ENCODE assay signal across 2 cellular contexts in the genomic region with DNA sequence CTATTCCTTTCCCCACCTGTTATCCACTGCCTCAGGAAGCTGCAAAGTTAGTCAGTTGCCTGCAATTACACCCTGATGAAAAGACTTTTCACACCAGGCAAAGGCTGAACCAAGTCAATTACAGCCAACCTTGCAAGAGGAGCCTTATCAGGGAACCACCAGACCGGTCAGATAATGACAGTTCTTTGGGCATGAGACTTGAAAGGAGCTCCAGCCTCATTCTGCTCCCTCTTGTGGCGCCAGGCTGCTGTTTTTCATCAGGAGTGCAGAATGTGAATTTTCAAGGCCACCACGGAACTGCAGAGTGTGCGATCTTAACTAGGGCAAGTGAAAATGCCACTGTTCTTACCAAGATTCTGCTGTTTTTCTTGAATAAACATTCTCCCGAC.
TF ChIP-seq lines count a peak whose summit lies in the region.

No MANE protein-coding gene starts in this region.

TF ChIP-seq in HCT116, 20 proteins besides CTCF, POLR2A, EP300 and RAD21:
- TF ChIP-seq SRF (IDR thresholded peaks at IDR 0.05; ENCODE audit: low read depth), result no peak
- TF ChIP-seq TCF7L2 (IDR thresholded peaks at IDR 0.05; ENCODE audit: borderline replicate concordance, extremely low read depth, insufficient read depth, insufficient read length), result peak; percentile 44

TF ChIP-seq in HepG2, 621 proteins besides CTCF, POLR2A, EP300 and RAD21:
- TF ChIP-seq, protein P1, sequence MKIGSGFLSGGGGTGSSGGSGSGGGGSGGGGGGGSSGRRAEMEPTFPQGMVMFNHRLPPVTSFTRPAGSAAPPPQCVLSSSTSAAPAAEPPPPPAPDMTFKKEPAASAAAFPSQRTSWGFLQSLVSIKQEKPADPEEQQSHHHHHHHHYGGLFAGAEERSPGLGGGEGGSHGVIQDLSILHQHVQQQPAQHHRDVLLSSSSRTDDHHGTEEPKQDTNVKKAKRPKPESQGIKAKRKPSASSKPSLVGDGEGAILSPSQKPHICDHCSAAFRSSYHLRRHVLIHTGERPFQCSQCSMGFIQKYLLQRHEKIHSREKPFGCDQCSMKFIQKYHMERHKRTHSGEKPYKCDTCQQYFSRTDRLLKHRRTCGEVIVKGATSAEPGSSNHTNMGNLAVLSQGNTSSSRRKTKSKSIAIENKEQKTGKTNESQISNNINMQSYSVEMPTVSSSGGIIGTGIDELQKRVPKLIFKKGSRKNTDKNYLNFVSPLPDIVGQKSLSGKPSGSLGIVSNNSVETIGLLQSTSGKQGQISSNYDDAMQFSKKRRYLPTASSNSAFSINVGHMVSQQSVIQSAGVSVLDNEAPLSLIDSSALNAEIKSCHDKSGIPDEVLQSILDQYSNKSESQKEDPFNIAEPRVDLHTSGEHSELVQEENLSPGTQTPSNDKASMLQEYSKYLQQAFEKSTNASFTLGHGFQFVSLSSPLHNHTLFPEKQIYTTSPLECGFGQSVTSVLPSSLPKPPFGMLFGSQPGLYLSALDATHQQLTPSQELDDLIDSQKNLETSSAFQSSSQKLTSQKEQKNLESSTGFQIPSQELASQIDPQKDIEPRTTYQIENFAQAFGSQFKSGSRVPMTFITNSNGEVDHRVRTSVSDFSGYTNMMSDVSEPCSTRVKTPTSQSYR (CRISPR knock-in tag; IDR thresholded peaks at IDR 0.05; ENCODE audit: borderline replicate concordance), result no peak
- no peak for TF ChIP-seq SOX13 (IDR thresholded peaks at IDR 0.05)
- no peak for TF ChIP-seq SOX13 (CRISPR knock-in tag; conservative IDR thresholded peaks at IDR 0.05 in 1 of 2, IDR thresholded peaks at IDR 0.05 in 1 of 2)
- peak; percentile 41 for TF ChIP-seq STAG1 (CRISPR knock-in tag; IDR thresholded peaks at IDR 0.05)
- no peak for TF ChIP-seq ZNF709 (CRISPR knock-in tag; IDR thresholded peaks at IDR 0.05)
- TF ChIP-seq MBNL3 (CRISPR knock-in tag; conservative IDR thresholded peaks at IDR 0.05), result no peak
- peak; percentile 83 for TF ChIP-seq XRCC5 (optimal IDR thresholded peaks at IDR 0.05; ENCODE audit: low read length)
- TF ChIP-seq MAF1 (CRISPR knock-in tag; IDR thresholded peaks at IDR 0.05; ENCODE audit: borderline replicate concordance), result no peak
- peak; percentile 23; the same call in 1 of the 2 replicates for TF ChIP-seq SAP130 (CRISPR knock-in tag; IDR thresholded peaks at IDR 0.05; ENCODE audit: low read depth)
- TF ChIP-seq SMC3 (IDR thresholded peaks at IDR 0.05; ENCODE audit: low read length), result peak; percentile 63
- 0 out of 2 replicates have a peak, but pooled peaks have one; percentile 26 for TF ChIP-seq REPIN1 (CRISPR knock-in tag; IDR thresholded peaks at IDR 0.05; ENCODE audit: borderline replicate concordance, low read depth)
